In the genomic region with DNA sequence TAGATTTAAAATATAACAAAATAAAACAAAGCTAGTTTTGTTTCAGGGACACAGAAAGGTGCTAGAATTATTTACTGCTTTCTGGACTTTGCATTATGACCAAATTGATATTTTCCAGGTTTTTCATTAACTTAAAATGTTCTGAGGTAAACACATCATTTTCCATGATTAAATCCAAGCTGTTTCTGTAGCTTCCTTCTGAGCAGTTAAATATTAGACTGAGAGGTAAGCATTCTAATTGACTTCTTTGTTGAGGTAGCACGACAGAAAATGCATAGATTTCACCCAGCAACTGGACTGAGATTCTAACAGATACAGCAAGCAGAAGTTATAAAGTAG, we compare ENCODE assay signal across 28 cellular contexts.
"Had no signal": no experiment of that assay in that cellular context is flagged by ENCODE, and none has a peak within 500 bp of the region (broad histone marks: within the 10 kb centered on the region; RNA-seq: fewer than 3 reads in every experiment).

No MANE protein-coding gene starts in this region.

- DNase-seq: activated B cell treated with CpG ODN at 0.5 μM for 24 hours; activated CD4-positive, alpha-beta T cell treated with anti-CD3 and anti-CD28 coated beads for 48 hours; activated CD4-positive, alpha-beta T cell treated with anti-CD3 and anti-CD28 coated beads, Interleukin-2, amount 50 U/mL, for 1 hour; activated CD4-positive, alpha-beta T cell treated with anti-CD3 and anti-CD28 coated beads, Interleukin-2, amount 50 U/mL, for 48 hours; activated CD8-positive, alpha-beta memory T cell treated with anti-CD3 and anti-CD28 coated beads for 24 hours; activated CD8-positive, alpha-beta T cell treated with anti-CD3 and anti-CD28 coated beads for 36 hours; activated effector memory CD4-positive, alpha-beta T cell treated with Interleukin-2 at 50 U/mL for 16 hours; activated gamma-delta T cell treated with Interleukin-2 at 50 U/mL for 16 hours; activated naive CD4-positive, alpha-beta T cell treated with anti-CD3 and anti-CD28 coated beads, Interleukin-2, amount 50 U/mL, for 16 hours; activated naive CD4-positive, alpha-beta T cell treated with Interleukin-2 at 50 U/mL for 16 hours; activated T-cell treated with anti-CD3 and anti-CD28 coated beads, Interleukin-2, amount 50 U/mL, for 4 hours; amniotic stem cell; anterior cingulate cortex; brain microvascular endothelial cell; cortex of kidney; dermis blood vessel endothelial cell; effector CD4-positive, alpha-beta T cell; effector memory CD8-positive, alpha-beta T cell; erythroblast; foreskin keratinocyte; gastrocnemius medialis; T-helper 1 cell; T-helper 17 cell; T1000; WERI-Rb-1 had no signal

- H3K27me3 ChIP-seq: brain microvascular endothelial cell, esophagus muscularis mucosa, gastrocnemius medialis had no signal

- H3K4me3 ChIP-seq: esophagus muscularis mucosa, gastrocnemius medialis had no signal

- H3K4me1 ChIP-seq: esophagus muscularis mucosa, foreskin keratinocyte, gastrocnemius medialis had no signal

- H3K9me3 ChIP-seq: esophagus muscularis mucosa, gastrocnemius medialis had no signal

- H3K36me3 ChIP-seq: brain microvascular endothelial cell, esophagus muscularis mucosa, gastrocnemius medialis, WERI-Rb-1 had no signal

- ATAC-seq: activated CD4-positive, CD25-positive, alpha-beta regulatory T cell treated with anti-CD3 and anti-CD28 coated beads, Interleukin-2, amount 50 U/mL, for 24 hours; activated CD8-positive, alpha-beta T cell treated with anti-CD3 and anti-CD28 coated beads for 36 hours; activated T-cell treated with anti-CD3 and anti-CD28 coated beads, Interleukin-2, amount 50 U/mL, for 4 hours; activated T-helper 17 cell treated with anti-CD3 and anti-CD28 coated beads, Interleukin-2, amount 50 U/mL, for 72 hours; effector memory CD8-positive, alpha-beta T cell; foreskin keratinocyte; gastrocnemius medialis; T-helper 17 cell had no signal

- H3K27ac ChIP-seq: brain microvascular endothelial cell, esophagus muscularis mucosa, foreskin keratinocyte, gastrocnemius medialis, WERI-Rb-1 had no signal
